1 cellular context compared by ENCODE assay signal in the genomic region with DNA sequence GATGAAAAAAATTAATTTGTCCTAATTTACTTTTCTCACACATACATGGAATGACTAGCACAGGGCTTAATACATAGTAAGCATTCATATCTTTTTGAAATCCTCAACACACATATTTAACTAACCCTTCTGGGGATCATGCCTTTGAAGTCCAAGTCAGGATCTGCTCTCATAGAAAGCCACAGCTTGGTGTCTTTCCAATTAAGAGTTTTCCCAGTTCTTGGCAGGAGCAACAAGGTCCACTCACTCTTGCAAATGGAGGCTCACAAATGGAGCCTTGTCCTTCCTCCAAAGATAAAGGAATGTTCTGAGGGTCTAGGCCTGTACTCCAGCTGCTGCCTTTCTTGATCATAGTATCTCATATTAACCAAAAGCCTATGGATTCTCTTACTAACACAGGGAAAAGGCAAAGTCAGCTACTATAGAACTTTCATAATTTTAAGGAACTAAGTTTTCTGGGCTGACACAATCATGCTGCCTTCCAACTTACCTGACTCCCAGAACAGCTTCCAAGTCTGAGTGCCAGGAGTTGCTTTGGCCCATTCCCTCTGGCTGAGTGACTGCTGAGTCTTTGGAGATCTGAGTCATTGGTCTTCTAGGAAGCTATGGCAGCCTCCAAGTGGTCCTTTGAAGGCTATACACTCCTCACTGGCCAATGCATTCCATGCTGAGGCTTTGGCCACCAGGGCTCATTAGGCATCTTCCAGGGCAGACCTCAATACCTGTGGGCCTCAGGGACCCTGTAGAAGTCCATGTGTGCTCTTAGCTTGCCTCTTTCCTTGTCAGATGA.
TF ChIP-seq lines count a peak whose summit lies in the region.

No MANE protein-coding gene starts in this region.

TF ChIP-seq in K562, 482 proteins besides CTCF, POLR2A, EP300 and RAD21:
- TF ChIP-seq ZNF224 (CRISPR knock-in tag; IDR thresholded peaks at IDR 0.05) (no peak), LARP7 (IDR thresholded peaks at IDR 0.05) (no peak), RHOXF2B (CRISPR knock-in tag; conservative IDR thresholded peaks at IDR 0.05) (no peak), SPI1 (IDR thresholded peaks at IDR 0.05; ENCODE audit: borderline replicate concordance, low read depth, low read length) (no peak), ZNF174 (CRISPR knock-in tag; IDR thresholded peaks at IDR 0.05) (no peak), NBN (IDR thresholded peaks at IDR 0.05; ENCODE audit: low read depth) (no peak)
- TF ChIP-seq, protein P1, sequence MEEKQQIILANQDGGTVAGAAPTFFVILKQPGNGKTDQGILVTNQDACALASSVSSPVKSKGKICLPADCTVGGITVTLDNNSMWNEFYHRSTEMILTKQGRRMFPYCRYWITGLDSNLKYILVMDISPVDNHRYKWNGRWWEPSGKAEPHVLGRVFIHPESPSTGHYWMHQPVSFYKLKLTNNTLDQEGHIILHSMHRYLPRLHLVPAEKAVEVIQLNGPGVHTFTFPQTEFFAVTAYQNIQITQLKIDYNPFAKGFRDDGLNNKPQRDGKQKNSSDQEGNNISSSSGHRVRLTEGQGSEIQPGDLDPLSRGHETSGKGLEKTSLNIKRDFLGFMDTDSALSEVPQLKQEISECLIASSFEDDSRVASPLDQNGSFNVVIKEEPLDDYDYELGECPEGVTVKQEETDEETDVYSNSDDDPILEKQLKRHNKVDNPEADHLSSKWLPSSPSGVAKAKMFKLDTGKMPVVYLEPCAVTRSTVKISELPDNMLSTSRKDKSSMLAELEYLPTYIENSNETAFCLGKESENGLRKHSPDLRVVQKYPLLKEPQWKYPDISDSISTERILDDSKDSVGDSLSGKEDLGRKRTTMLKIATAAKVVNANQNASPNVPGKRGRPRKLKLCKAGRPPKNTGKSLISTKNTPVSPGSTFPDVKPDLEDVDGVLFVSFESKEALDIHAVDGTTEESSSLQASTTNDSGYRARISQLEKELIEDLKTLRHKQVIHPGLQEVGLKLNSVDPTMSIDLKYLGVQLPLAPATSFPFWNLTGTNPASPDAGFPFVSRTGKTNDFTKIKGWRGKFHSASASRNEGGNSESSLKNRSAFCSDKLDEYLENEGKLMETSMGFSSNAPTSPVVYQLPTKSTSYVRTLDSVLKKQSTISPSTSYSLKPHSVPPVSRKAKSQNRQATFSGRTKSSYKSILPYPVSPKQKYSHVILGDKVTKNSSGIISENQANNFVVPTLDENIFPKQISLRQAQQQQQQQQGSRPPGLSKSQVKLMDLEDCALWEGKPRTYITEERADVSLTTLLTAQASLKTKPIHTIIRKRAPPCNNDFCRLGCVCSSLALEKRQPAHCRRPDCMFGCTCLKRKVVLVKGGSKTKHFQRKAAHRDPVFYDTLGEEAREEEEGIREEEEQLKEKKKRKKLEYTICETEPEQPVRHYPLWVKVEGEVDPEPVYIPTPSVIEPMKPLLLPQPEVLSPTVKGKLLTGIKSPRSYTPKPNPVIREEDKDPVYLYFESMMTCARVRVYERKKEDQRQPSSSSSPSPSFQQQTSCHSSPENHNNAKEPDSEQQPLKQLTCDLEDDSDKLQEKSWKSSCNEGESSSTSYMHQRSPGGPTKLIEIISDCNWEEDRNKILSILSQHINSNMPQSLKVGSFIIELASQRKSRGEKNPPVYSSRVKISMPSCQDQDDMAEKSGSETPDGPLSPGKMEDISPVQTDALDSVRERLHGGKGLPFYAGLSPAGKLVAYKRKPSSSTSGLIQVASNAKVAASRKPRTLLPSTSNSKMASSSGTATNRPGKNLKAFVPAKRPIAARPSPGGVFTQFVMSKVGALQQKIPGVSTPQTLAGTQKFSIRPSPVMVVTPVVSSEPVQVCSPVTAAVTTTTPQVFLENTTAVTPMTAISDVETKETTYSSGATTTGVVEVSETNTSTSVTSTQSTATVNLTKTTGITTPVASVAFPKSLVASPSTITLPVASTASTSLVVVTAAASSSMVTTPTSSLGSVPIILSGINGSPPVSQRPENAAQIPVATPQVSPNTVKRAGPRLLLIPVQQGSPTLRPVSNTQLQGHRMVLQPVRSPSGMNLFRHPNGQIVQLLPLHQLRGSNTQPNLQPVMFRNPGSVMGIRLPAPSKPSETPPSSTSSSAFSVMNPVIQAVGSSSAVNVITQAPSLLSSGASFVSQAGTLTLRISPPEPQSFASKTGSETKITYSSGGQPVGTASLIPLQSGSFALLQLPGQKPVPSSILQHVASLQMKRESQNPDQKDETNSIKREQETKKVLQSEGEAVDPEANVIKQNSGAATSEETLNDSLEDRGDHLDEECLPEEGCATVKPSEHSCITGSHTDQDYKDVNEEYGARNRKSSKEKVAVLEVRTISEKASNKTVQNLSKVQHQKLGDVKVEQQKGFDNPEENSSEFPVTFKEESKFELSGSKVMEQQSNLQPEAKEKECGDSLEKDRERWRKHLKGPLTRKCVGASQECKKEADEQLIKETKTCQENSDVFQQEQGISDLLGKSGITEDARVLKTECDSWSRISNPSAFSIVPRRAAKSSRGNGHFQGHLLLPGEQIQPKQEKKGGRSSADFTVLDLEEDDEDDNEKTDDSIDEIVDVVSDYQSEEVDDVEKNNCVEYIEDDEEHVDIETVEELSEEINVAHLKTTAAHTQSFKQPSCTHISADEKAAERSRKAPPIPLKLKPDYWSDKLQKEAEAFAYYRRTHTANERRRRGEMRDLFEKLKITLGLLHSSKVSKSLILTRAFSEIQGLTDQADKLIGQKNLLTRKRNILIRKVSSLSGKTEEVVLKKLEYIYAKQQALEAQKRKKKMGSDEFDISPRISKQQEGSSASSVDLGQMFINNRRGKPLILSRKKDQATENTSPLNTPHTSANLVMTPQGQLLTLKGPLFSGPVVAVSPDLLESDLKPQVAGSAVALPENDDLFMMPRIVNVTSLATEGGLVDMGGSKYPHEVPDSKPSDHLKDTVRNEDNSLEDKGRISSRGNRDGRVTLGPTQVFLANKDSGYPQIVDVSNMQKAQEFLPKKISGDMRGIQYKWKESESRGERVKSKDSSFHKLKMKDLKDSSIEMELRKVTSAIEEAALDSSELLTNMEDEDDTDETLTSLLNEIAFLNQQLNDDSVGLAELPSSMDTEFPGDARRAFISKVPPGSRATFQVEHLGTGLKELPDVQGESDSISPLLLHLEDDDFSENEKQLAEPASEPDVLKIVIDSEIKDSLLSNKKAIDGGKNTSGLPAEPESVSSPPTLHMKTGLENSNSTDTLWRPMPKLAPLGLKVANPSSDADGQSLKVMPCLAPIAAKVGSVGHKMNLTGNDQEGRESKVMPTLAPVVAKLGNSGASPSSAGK (IDR thresholded peaks at IDR 0.05), result no peak
- TF ChIP-seq, protein P2, sequence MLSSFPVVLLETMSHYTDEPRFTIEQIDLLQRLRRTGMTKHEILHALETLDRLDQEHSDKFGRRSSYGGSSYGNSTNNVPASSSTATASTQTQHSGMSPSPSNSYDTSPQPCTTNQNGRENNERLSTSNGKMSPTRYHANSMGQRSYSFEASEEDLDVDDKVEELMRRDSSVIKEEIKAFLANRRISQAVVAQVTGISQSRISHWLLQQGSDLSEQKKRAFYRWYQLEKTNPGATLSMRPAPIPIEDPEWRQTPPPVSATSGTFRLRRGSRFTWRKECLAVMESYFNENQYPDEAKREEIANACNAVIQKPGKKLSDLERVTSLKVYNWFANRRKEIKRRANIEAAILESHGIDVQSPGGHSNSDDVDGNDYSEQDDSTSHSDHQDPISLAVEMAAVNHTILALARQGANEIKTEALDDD (IDR thresholded peaks at IDR 0.05), result no peak
